2 cellular contexts compared by ENCODE assay signal in genomic region chr20:50113420-50114224, GRCh38.
TF ChIP-seq lines count a peak whose summit lies in the region.

No MANE protein-coding gene starts in this region.

TF ChIP-seq in SK-N-SH, 30 proteins besides CTCF, POLR2A, EP300 and RAD21 (continued from another document):
- TF ChIP-seq USF1 (IDR thresholded peaks at IDR 0.05; ENCODE audit: borderline replicate concordance, low read depth) (no peak), FOXJ3 (CRISPR knock-in tag; IDR thresholded peaks at IDR 0.05) (no peak), TAF1 (IDR thresholded peaks at IDR 0.05; ENCODE audit: borderline replicate concordance, low read depth, low read length) (no peak), FOSL2 (IDR thresholded peaks at IDR 0.05; ENCODE audit: borderline replicate concordance, low read depth) (no peak), NFIC (IDR thresholded peaks at IDR 0.05; ENCODE audit: borderline replicate concordance) (no peak), GATA2 (CRISPR knock-in tag; IDR thresholded peaks at IDR 0.05) (no peak), RXRA (IDR thresholded peaks at IDR 0.05; ENCODE audit: borderline replicate concordance, low read depth) (no peak), SMC3 (IDR thresholded peaks at IDR 0.05; ENCODE audit: low read depth, low read length) (no peak), MEF2A (IDR thresholded peaks at IDR 0.05; ENCODE audit: borderline replicate concordance, low read depth) (no peak), TEAD4 (IDR thresholded peaks at IDR 0.05; ENCODE audit: borderline replicate concordance, insufficient read depth) (no peak), FOXM1 (IDR thresholded peaks at IDR 0.05; ENCODE audit: low read depth) (no peak), MXI1 (IDR thresholded peaks at IDR 0.05; ENCODE audit: low read depth, low read length) (no peak), RFX5 (IDR thresholded peaks at IDR 0.05; ENCODE audit: low read length) (no peak), RCOR1 (IDR thresholded peaks at IDR 0.05; ENCODE audit: low read length) (no peak), ELF1 (IDR thresholded peaks at IDR 0.05) (no peak), USF2 (IDR thresholded peaks at IDR 0.05; ENCODE audit: borderline replicate concordance, low read depth, low read length) (no peak)
TF ChIP-seq in SK-N-SH: peak in this region for 0.

TF ChIP-seq in SK-N-SH treated with all-trans-retinoic acid at 6 μM for 48 hours, 23 proteins besides CTCF, POLR2A, EP300 and RAD21 (continued from another document):
- TF ChIP-seq ARNTL (CRISPR knock-in tag; IDR thresholded peaks at IDR 0.05; ENCODE audit: borderline replicate concordance, low read depth) = no peak
- no peak for TF ChIP-seq ESRRG (CRISPR knock-in tag; IDR thresholded peaks at IDR 0.05)
- no peak for TF ChIP-seq TOX (CRISPR knock-in tag; IDR thresholded peaks at IDR 0.05; ENCODE audit: borderline replicate concordance)
- TF ChIP-seq BACH2 (CRISPR knock-in tag; IDR thresholded peaks at IDR 0.05; ENCODE audit: borderline replicate concordance) = no peak
- no peak for TF ChIP-seq OSR1 (CRISPR knock-in tag; IDR thresholded peaks at IDR 0.05)
- TF ChIP-seq PPARA (CRISPR knock-in tag; IDR thresholded peaks at IDR 0.05; ENCODE audit: borderline replicate concordance) = no peak
- TF ChIP-seq ISL1 (CRISPR knock-in tag; IDR thresholded peaks at IDR 0.05) = no peak
- TF ChIP-seq POU6F1 (CRISPR knock-in tag; IDR thresholded peaks at IDR 0.05; ENCODE audit: borderline replicate concordance, low read depth) = no peak
- TF ChIP-seq SNAI2 (CRISPR knock-in tag; IDR thresholded peaks at IDR 0.05) = no peak
- TF ChIP-seq ZC3H10 (CRISPR knock-in tag; IDR thresholded peaks at IDR 0.05) = no peak
- no peak for TF ChIP-seq CSRNP3 (CRISPR knock-in tag; IDR thresholded peaks at IDR 0.05)
- no peak for TF ChIP-seq CSDC2 (CRISPR knock-in tag; IDR thresholded peaks at IDR 0.05)
